Comparison of ENCODE assay signal across 8 cellular contexts in the genomic region with DNA sequence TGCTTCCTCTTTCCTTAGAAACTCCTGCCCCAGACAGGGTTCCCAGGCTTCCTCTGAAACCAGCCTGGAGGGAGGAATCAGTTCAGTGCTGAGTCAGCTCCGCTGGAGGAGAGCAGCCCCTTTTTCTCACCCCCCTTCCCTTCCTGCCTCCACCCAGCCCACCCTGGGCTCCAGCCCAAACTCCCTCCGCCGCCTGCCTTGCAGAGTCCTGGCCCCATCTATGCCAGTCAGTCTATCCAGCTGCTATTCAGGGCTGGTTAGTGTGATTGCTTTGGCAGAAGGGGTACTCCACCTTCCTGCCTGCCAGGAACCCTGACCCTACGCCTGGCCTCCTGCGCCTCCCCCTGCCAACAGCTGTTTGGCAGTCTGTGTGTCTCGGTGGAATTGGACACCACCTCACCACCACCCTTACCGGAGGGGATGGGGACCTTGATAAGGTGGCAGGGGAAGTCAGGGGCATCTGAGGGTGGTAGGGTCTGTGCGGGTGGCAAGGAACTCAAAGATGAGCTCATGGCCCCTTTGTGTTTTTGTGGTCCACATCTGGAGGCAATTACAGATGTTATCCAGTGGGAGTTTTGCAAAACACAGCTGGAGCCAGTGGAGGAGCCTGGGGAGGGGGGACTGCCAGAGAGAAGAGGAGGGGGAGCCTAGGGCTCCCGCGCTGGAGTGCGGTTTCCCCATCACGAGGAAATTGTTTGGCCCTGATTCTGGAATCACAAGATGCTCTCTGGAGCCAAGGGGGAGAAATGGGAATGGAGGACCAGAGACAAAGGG. TPM values are rescaled to one million over a fixed set of nuclear protein-coding genes. Genes with fewer than 3 reads are reported as not detected.
DNase-seq lines count a peak whose midpoint lies in the region; ATAC-seq and TF ChIP-seq lines count a peak whose summit lies in the region.

No MANE protein-coding gene starts in this region.

- TF ChIP-seq EP300 in stomach (IDR thresholded peaks at IDR 0.05): no peak

- no peaks in the 10 kb centered on the region for H3K27me3 ChIP-seq in stomach

- peak overlapping the region; percentile 73 to 90 (median 88) for H3K27ac ChIP-seq in stomach

- TF ChIP-seq POLR2A in stomach (IDR thresholded peaks at IDR 0.05): no peak

- no peaks in the 10 kb centered on the region for H3K9me3 ChIP-seq in stomach

- no peak for ATAC-seq in HG03097 (IDR thresholded peaks at IDR 0.05; ENCODE audit: low FRiP score, unreplicated experiment)

- POLR2A ChIA-PET in HEK293T (lab: Yijun Ruan, JAX): interaction anchor here (0.6 to 2.5 kb wide), 7 partner anchors 14 to 83 kb away, joined by 3 to 11 read pairs (median 3); no protein-coding TSS in a partner anchor

- DNase-seq in HEK293T (ENCODE audit: extremely low spot score) (peak; percentile 5), brain pericyte (ENCODE audit: low read depth, low spot score) (peak; percentile 93), islet precursor cell (peak; percentile 88), stomach (peak; percentile 44), NCI-H2029 (lab: John Stamatoyannopoulos, UW) (no peak), amniotic stem cell (lab: John Stamatoyannopoulos, UW) (no peak), cerebellar nuclear complex (lab: John Stamatoyannopoulos, UW) (no peak)

- intact Hi-C loops in stomach (cut with DNase I; ENCODE audit: low total_unique reads): loop anchor here (10.0 kb wide), 1 partner anchor 294 kb away; no protein-coding TSS in a partner anchor

- peaks cover 65 to 91% (median 72%) of the 10 kb centered on the region in 4 donors for H3K4me1 ChIP-seq in stomach

- CTCF ChIA-PET in HEK293T (lab: Yijun Ruan, JAX): interaction anchor here (0.6 to 8.5 kb wide), 3 partner anchors 25 to 87 kb away, joined by 3 to 62 read pairs (median 3); no protein-coding TSS in a partner anchor

- no peak for TF ChIP-seq CTCF in stomach (IDR thresholded peaks at IDR 0.05)

- H3K4me3 ChIP-seq in stomach: no peak overlapping the region

- 15 to 38% (median 25%) methylated on average over 12 of the region's 12 CpGs for WGBS in stomach, 5 donors

- H3K36me3 ChIP-seq in stomach: peaks cover 33 to 37% (median 36%) of the 10 kb centered on the region in 4 donors

TF ChIP-seq in HEK293T, 16 proteins besides CTCF, POLR2A, EP300 and RAD21:
- no peak for TF ChIP-seq ELF4 (IDR thresholded peaks at IDR 0.05)
- TF ChIP-seq FOXM1 (IDR thresholded peaks at IDR 0.05; ENCODE audit: borderline replicate concordance): no peak
- TF ChIP-seq BHLHE40 (IDR thresholded peaks at IDR 0.05; ENCODE audit: borderline replicate concordance): no peak
- TF ChIP-seq FOXK2 (IDR thresholded peaks at IDR 0.05): no peak

RNA-seq across cellular contexts. Expression of gene MMP14, which starts 12.2 kb away (rescaled TPM):
- total RNA-seq in stomach: 100 to 1,000 TPM in 1 of 5 donors, 10 to 100 TPM in 4; 20.5 to 104 (median 46.7) TPM
- 10 to 100 TPM; 14.7 to 59.1 (median 29.6) TPM for polyA plus RNA-seq in stomach

RNA-seq across cellular contexts. Expression of gene MRPL52, which starts 18.9 kb away (rescaled TPM):
- 100 to 1,000 TPM in 2 of 5 donors, 10 to 100 TPM in 2, not detected in 1; 25.2 to 194 (median 110) TPM for total RNA-seq in stomach
- polyA plus RNA-seq in stomach: 100 to 1,000 TPM; 134 to 181 (median 156) TPM

RNA-seq across cellular contexts. Expression of gene LRP10, which starts 23.0 kb away (rescaled TPM):
- 100 to 1,000 TPM in 3 of 5 donors, 10 to 100 TPM in 2; 37.1 to 277 (median 112) TPM for total RNA-seq in stomach
- 10 to 100 TPM; 25.1 to 47.3 (median 26.9) TPM for polyA plus RNA-seq in stomach

RNA-seq across cellular contexts. Expression of gene SLC7A7, which starts 33.3 kb away (rescaled TPM):
- total RNA-seq in stomach: 10 to 100 TPM in 2 of 5 donors, 1 to 10 TPM in 1, not detected in 2; 7.6 to 29.4 (median 10.5) TPM
- 1 to 10 TPM; 3.1 to 8.6 (median 3.2) TPM for polyA plus RNA-seq in stomach

RNA-seq across cellular contexts. Expression of gene REM2, which starts 34.4 kb away (rescaled TPM):
- total RNA-seq in stomach: 1 to 10 TPM in 1 of 5 donors, under 1 TPM in 2, not detected in 2; 0.45 to 1.1 (median 0.87) TPM
- polyA plus RNA-seq in stomach: 1 to 10 TPM in 1 of 3 donors, under 1 TPM in 1, not detected in 1; 0.12 to 1.2 TPM

Comparison
In these comparisons a context has a peak if more than half of its experiments do, and no peak if none do; other contexts are left out.
1. DNase-seq: peak in HEK293T (single experiment), brain pericyte (single experiment), islet precursor cell (single experiment) and stomach (single experiment); none in NCI-H2029 (single experiment), amniotic stem cell (single experiment) and cerebellar nuclear complex (0 of 2).